In genomic region chr20:55522296-55522815, GRCh38 we compare ENCODE assay signal across 31 cellular contexts.
"Had no signal": no experiment of that assay in that cellular context is flagged by ENCODE, and none has a peak within 500 bp of the region (broad histone marks: within the 10 kb centered on the region; RNA-seq: fewer than 3 reads in every experiment).

No MANE protein-coding gene starts in this region.

- ATAC-seq: activated CD4-positive, CD25-positive, alpha-beta regulatory T cell treated with anti-CD3 and anti-CD28 coated beads, Interleukin-2, amount 50 U/mL, for 24 hours; activated CD8-positive, alpha-beta T cell treated with anti-CD3 and anti-CD28 coated beads for 36 hours; activated naive CD8-positive, alpha-beta T cell treated with anti-CD3 and anti-CD28 coated beads, Interleukin-2, amount 50 U/mL, for 24 hours; activated T-cell treated with anti-CD3 and anti-CD28 coated beads, Interleukin-2, amount 50 U/mL, for 4 hours; body of pancreas; effector memory CD8-positive, alpha-beta T cell; T-cell had no signal

- H3K27ac ChIP-seq: adrenal gland, body of pancreas, epithelial cell of prostate, esophagus squamous epithelium, WERI-Rb-1 had no signal

- H3K36me3 ChIP-seq: adrenal gland, esophagus squamous epithelium, WERI-Rb-1 had no signal

- H3K27me3 ChIP-seq: adrenal gland, body of pancreas, esophagus squamous epithelium had no signal

- H3K4me1 ChIP-seq: adrenal gland, body of pancreas, esophagus squamous epithelium had no signal

- H3K9me3 ChIP-seq: adrenal gland, body of pancreas, esophagus squamous epithelium had no signal

- H3K9me3 Mint-ChIP-seq: activated naive CD8-positive, alpha-beta T cell treated with anti-CD3 and anti-CD28 coated beads, Interleukin-2, amount 50 U/mL, for 24 hours had no signal

- H3K4me3 ChIP-seq: adrenal gland, body of pancreas, esophagus squamous epithelium had no signal

- H3K27me3 Mint-ChIP-seq: activated B cell treated with CpG ODN at 0.5 μM for 24 hours; activated CD8-positive, alpha-beta T cell treated with anti-CD3 and anti-CD28 coated beads for 36 hours; activated naive CD4-positive, alpha-beta T cell treated with anti-CD3 and anti-CD28 coated beads, Interleukin-2, amount 50 U/mL, for 24 hours; activated naive CD8-positive, alpha-beta T cell treated with anti-CD3 and anti-CD28 coated beads for 36 hours; activated naive CD8-positive, alpha-beta T cell treated with anti-CD3 and anti-CD28 coated beads, Interleukin-2, amount 50 U/mL, for 24 hours; effector memory CD8-positive, alpha-beta T cell; T-cell had no signal

- DNase-seq: activated B cell treated with CpG ODN at 0.5 μM for 24 hours; activated CD4-positive, alpha-beta T cell treated with anti-CD3 and anti-CD28 coated beads for 48 hours; activated CD4-positive, alpha-beta T cell treated with anti-CD3 and anti-CD28 coated beads, Interleukin-2, amount 50 U/mL, for 1 hour; activated CD4-positive, alpha-beta T cell treated with anti-CD3 and anti-CD28 coated beads, Interleukin-2, amount 50 U/mL, for 48 hours; activated CD8-positive, alpha-beta memory T cell treated with anti-CD3 and anti-CD28 coated beads for 24 hours; activated CD8-positive, alpha-beta T cell treated with anti-CD3 and anti-CD28 coated beads for 36 hours; activated effector memory CD4-positive, alpha-beta T cell treated with anti-CD3 and anti-CD28 coated beads, Interleukin-2, amount 50 U/mL, for 16 hours; activated naive CD4-positive, alpha-beta T cell treated with anti-CD3 and anti-CD28 coated beads for 36 hours; activated naive CD8-positive, alpha-beta T cell treated with anti-CD3 and anti-CD28 coated beads for 36 hours; activated naive CD8-positive, alpha-beta T cell treated with anti-CD3 and anti-CD28 coated beads, Interleukin-2, amount 50 U/mL, for 24 hours; activated T-cell treated with anti-CD3 and anti-CD28 coated beads, Interleukin-2, amount 50 U/mL, for 4 hours; adrenal gland; amygdala; aorta; body of pancreas; caudate nucleus; cortex of kidney; dermis blood vessel endothelial cell; effector CD4-positive, alpha-beta T cell; effector memory CD8-positive, alpha-beta T cell; esophagus squamous epithelium; head of caudate nucleus; T-cell; T1000; WERI-Rb-1 had no signal

- H3K36me3 Mint-ChIP-seq: activated naive CD4-positive, alpha-beta T cell treated with anti-CD3 and anti-CD28 coated beads, Interleukin-2, amount 50 U/mL, for 24 hours; activated naive CD8-positive, alpha-beta T cell treated with anti-CD3 and anti-CD28 coated beads for 36 hours; T-cell had no signal

- H3K4me3 Mint-ChIP-seq: activated B cell treated with CpG ODN at 0.5 μM for 24 hours; activated CD8-positive, alpha-beta T cell treated with anti-CD3 and anti-CD28 coated beads for 36 hours; activated naive CD4-positive, alpha-beta T cell treated with anti-CD3 and anti-CD28 coated beads for 36 hours; activated naive CD4-positive, alpha-beta T cell treated with anti-CD3 and anti-CD28 coated beads, Interleukin-2, amount 50 U/mL, for 24 hours; activated naive CD8-positive, alpha-beta T cell treated with anti-CD3 and anti-CD28 coated beads for 36 hours; activated naive CD8-positive, alpha-beta T cell treated with anti-CD3 and anti-CD28 coated beads, Interleukin-2, amount 50 U/mL, for 24 hours; activated T-cell treated with anti-CD3 and anti-CD28 coated beads, Interleukin-2, amount 50 U/mL, for 4 hours; activated T-helper 1 cell treated with anti-CD3 and anti-CD28 coated beads, Interleukin-12 subunit alpha, Interleukin-12 subunit beta, Interleukin-2, Interleukin-4 antibody, amounts not matched to agents 30 ng/mL and 10 ng/mL and 1 ng/mL, durations not matched to agents 14 hours and 24 hours and 36 hours; effector memory CD8-positive, alpha-beta T cell; T-cell; T-helper 1 cell treated with Interleukin-12 subunit alpha and Interleukin-12 subunit beta and Interleukin-4 antibody, amounts not matched to agents 30 μg/mL and 1 μg/mL, for 36 hours had no signal

- H3K27ac Mint-ChIP-seq: activated B cell treated with CpG ODN at 0.5 μM for 24 hours; activated CD8-positive, alpha-beta T cell treated with anti-CD3 and anti-CD28 coated beads for 36 hours; activated naive CD4-positive, alpha-beta T cell treated with anti-CD3 and anti-CD28 coated beads for 36 hours; activated naive CD4-positive, alpha-beta T cell treated with anti-CD3 and anti-CD28 coated beads, Interleukin-2, amount 50 U/mL, for 24 hours; activated naive CD8-positive, alpha-beta T cell treated with anti-CD3 and anti-CD28 coated beads for 36 hours; activated naive CD8-positive, alpha-beta T cell treated with anti-CD3 and anti-CD28 coated beads, Interleukin-2, amount 50 U/mL, for 24 hours; activated T-helper 1 cell treated with anti-CD3 and anti-CD28 coated beads, Interleukin-12 subunit alpha, Interleukin-12 subunit beta, Interleukin-2, Interleukin-4 antibody, amounts not matched to agents 30 ng/mL and 10 ng/mL and 1 ng/mL, durations not matched to agents 14 hours and 24 hours and 36 hours; activated T-helper 2 cell treated with anti-CD3 and anti-CD28 coated beads, Interferon-gamma antibody, Interleukin-2, Interleukin-4, amounts not matched to agents 10 μg/mL and 5 μg/mL and 100 μg/mL, durations not matched to agents 14 hours and 24 hours and 36 hours; effector memory CD8-positive, alpha-beta T cell; T-cell; T-helper 1 cell treated with Interleukin-12 subunit alpha and Interleukin-12 subunit beta and Interleukin-4 antibody, amounts not matched to agents 30 μg/mL and 1 μg/mL, for 36 hours had no signal

- H3K4me1 Mint-ChIP-seq: activated B cell treated with CpG ODN at 0.5 μM for 24 hours; activated naive CD4-positive, alpha-beta T cell treated with anti-CD3 and anti-CD28 coated beads, Interleukin-2, amount 50 U/mL, for 24 hours; activated naive CD8-positive, alpha-beta T cell treated with anti-CD3 and anti-CD28 coated beads for 36 hours; activated naive CD8-positive, alpha-beta T cell treated with anti-CD3 and anti-CD28 coated beads, Interleukin-2, amount 50 U/mL, for 24 hours; T-cell had no signal
